ENCODE assay signal across 8 cellular contexts in genomic region chr1:31765041-31765467, GRCh38. TPM values are rescaled to one million over a fixed set of nuclear protein-coding genes. Genes with fewer than 3 reads are reported as not detected.
DNase-seq lines count a peak whose midpoint lies in the region; ATAC-seq and TF ChIP-seq lines count a peak whose summit lies in the region.

No MANE protein-coding gene starts in this region.

- H3K27me3 Mint-ChIP-seq in Caco-2 (ENCODE audit: insufficient read depth, unreplicated experiment) = peaks cover 6% of the 10 kb centered on the region

- DNase-seq in Caco-2 = no peak
- no peak for DNase-seq in HFF-Myc (ENCODE audit: extremely low read depth, low read depth)
- DNase-seq in hypothalamus (lab: John Stamatoyannopoulos, UW) = peak in 26 of 51 donors; percentile 18 to 81 (median 38)
- DNase-seq in mesenteric fat pad (ENCODE audit: low spot score) = no peak
- no peak for DNase-seq in iPS-NIHi11 (ENCODE audit: low spot score)

- CTCF ChIA-PET in Caco-2 (lab: Charles Lee) = interaction anchor here (0.7 to 1.1 kb wide), 3 partner anchors 10 to 24 kb away, joined by 4 to 14 read pairs (median 5); no protein-coding TSS in a partner anchor

- ATAC-seq in SK-N-SH treated with all-trans-retinoic acid at 6 μM for 48 hours = peak; percentile 19; the same call in 2 of the 3 replicates
- ATAC-seq in GM19455 (IDR thresholded peaks at IDR 0.05; ENCODE audit: unreplicated experiment) = no peak
- no peak for ATAC-seq in GM19023 (IDR thresholded peaks at IDR 0.05; ENCODE audit: unreplicated experiment)

- H3K36me3 ChIP-seq in Caco-2 (ENCODE audit: control insufficient read depth, insufficient read depth, low read length) = no peaks in the 10 kb centered on the region

- peaks cover 13% of the 10 kb centered on the region for H3K4me1 ChIP-seq in Caco-2

- no peaks in the 10 kb centered on the region for H3K9me3 Mint-ChIP-seq in Caco-2 (ENCODE audit: unreplicated experiment)

- BruUV-seq in Caco-2 (replicated peaks; lab: Mats Ljungman, UMichigan) = no TSS peak

- H3K4me3 ChIP-seq in Caco-2 (ENCODE audit: low read depth, low read length) (no peak overlapping the region), HFF-Myc (replicated peaks; ENCODE audit: low read depth, low read length) (no peak overlapping the region)

- intact Hi-C loops in Caco-2 (cut with micrococcal nuclease; ENCODE audit: unreplicated experiment) = no loop called here

- TF ChIP-seq CTCF in Caco-2 (IDR thresholded peaks at IDR 0.05; ENCODE audit: insufficient read depth in 1 of 2, low read depth in 1 of 2, low read length in 1 of 2, severe bottlenecking in 1 of 2, unreplicated experiment in 1 of 2) (peak; percentile 8 to 17), HFF-Myc (IDR thresholded peaks at IDR 0.05; ENCODE audit: low read depth, low read length, missing control alignments) (peak; percentile 52)

- POLR2A ChIA-PET in Caco-2 (lab: Charles Lee) = no interaction called here

- H3K4me1 Mint-ChIP-seq in Caco-2 (ENCODE audit: low read depth, unreplicated experiment) = no peaks in the 10 kb centered on the region

- H3K9me3 ChIP-seq in Caco-2 = no peaks in the 10 kb centered on the region

- H3K27me3 ChIP-seq in Caco-2 (replicated peaks; ENCODE audit: control insufficient read depth, insufficient read depth, low read length) = no peaks in the 10 kb centered on the region

- H3K36me3 Mint-ChIP-seq in Caco-2 (ENCODE audit: insufficient read depth, unreplicated experiment) = peaks cover 5% of the 10 kb centered on the region

- no peak overlapping the region for H3K27ac Mint-ChIP-seq in Caco-2 (ENCODE audit: unreplicated experiment)

- H3K4me3 Mint-ChIP-seq in Caco-2 (ENCODE audit: unreplicated experiment) = no peak overlapping the region

TF ChIP-seq in SK-N-SH treated with all-trans-retinoic acid at 6 μM for 48 hours, 23 proteins besides CTCF, POLR2A, EP300 and RAD21:
- no peak for TF ChIP-seq ISL1 (CRISPR knock-in tag; IDR thresholded peaks at IDR 0.05)
- no peak for TF ChIP-seq PPARA (CRISPR knock-in tag; IDR thresholded peaks at IDR 0.05; ENCODE audit: borderline replicate concordance)
- no peak for TF ChIP-seq CSDC2 (CRISPR knock-in tag; IDR thresholded peaks at IDR 0.05)
- no peak for TF ChIP-seq OSR1 (CRISPR knock-in tag; IDR thresholded peaks at IDR 0.05)
- no peak for TF ChIP-seq ESRRG (CRISPR knock-in tag; IDR thresholded peaks at IDR 0.05)
- TF ChIP-seq CSRNP3 (CRISPR knock-in tag; IDR thresholded peaks at IDR 0.05) = no peak
- TF ChIP-seq GLIS3 (CRISPR knock-in tag; IDR thresholded peaks at IDR 0.05) = no peak
- no peak for TF ChIP-seq SNAI2 (CRISPR knock-in tag; IDR thresholded peaks at IDR 0.05)
- TF ChIP-seq TSHZ2 (CRISPR knock-in tag; IDR thresholded peaks at IDR 0.05) = no peak
- no peak for TF ChIP-seq PATZ1 (CRISPR knock-in tag; IDR thresholded peaks at IDR 0.05; ENCODE audit: borderline replicate concordance)
- no peak for TF ChIP-seq ZFP3 (CRISPR knock-in tag; IDR thresholded peaks at IDR 0.05)
- TF ChIP-seq ZFP30 (CRISPR knock-in tag; IDR thresholded peaks at IDR 0.05) = no peak
- no peak for TF ChIP-seq CREB5 (CRISPR knock-in tag; IDR thresholded peaks at IDR 0.05; ENCODE audit: low read depth)
- TF ChIP-seq BACH2 (CRISPR knock-in tag; IDR thresholded peaks at IDR 0.05; ENCODE audit: borderline replicate concordance) = no peak
- TF ChIP-seq TCF4 (CRISPR knock-in tag; IDR thresholded peaks at IDR 0.05; ENCODE audit: borderline replicate concordance) = no peak
- no peak for TF ChIP-seq TOX (CRISPR knock-in tag; IDR thresholded peaks at IDR 0.05; ENCODE audit: borderline replicate concordance)
- TF ChIP-seq ZC3H10 (CRISPR knock-in tag; IDR thresholded peaks at IDR 0.05) = no peak
- TF ChIP-seq ZNF8 (CRISPR knock-in tag; IDR thresholded peaks at IDR 0.05) = no peak

RNA-seq across cellular contexts. Expression of gene ADGRB2, which starts 0.9 kb away (rescaled TPM):
- total RNA-seq in Caco-2 (2022) (1.4 and 2.2 TPM in 2 replicates), mesenteric fat pad (3.9 TPM)

RNA-seq across cellular contexts. Expression of gene SPOCD1, which starts 50.8 kb away (rescaled TPM):
- total RNA-seq in Caco-2 (2022) (0.26 and 0.66 TPM in 2 replicates), mesenteric fat pad (9.5 TPM)

Comparison
In these comparisons a context has a peak if more than half of its experiments do, and no peak if none do; other contexts are left out.
1. DNase-seq: peak in hypothalamus (26 of 51); none in Caco-2 (0 of 2), HFF-Myc (single experiment), mesenteric fat pad (single experiment) and iPS-NIHi11 (single experiment).